Comparison of ENCODE assay signal across 16 cellular contexts in the genomic region with DNA sequence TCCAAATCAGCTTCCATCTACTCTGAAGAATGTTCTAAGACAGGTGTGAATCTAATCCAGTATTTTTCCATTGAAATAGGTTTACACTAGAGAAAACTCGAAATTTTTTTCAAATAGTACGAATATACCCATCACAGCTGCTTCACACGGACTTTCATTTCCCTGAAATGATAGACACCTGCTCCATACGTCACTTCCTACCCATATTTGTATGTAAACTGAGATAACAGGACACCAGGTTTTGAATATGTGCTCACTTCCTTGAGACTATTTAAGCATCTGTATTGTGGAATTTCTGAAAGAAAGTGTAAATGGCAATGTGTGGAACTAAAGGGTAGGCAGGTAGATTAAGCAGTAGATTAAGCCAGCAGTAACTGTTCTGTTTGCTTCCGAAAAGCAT. TPM values are rescaled to one million over a fixed set of nuclear protein-coding genes. Genes with fewer than 3 reads are reported as not detected.
DNase-seq lines count a peak whose midpoint lies in the region; ATAC-seq and TF ChIP-seq lines count a peak whose summit lies in the region.
"Had no signal": no experiment of that assay in that cellular context is flagged by ENCODE, and none has a peak within 500 bp of the region (broad histone marks: within the 10 kb centered on the region; RNA-seq: fewer than 3 reads in every experiment).

No MANE protein-coding gene starts in this region.

- H3K36me3 ChIP-seq in SU-DHL-6 (ENCODE audit: low read length): no peaks in the 10 kb centered on the region
- no peaks in the 10 kb centered on the region for H3K36me3 ChIP-seq in trophoblast cell (ENCODE audit: control insufficient read depth in 1 of 2, insufficient read depth in 2 of 2, low read length in 2 of 2)
- H3K36me3 ChIP-seq: ascending aorta, esophagus muscularis mucosa had no signal

- peak overlapping the region; percentile 22 for H3K4me3 Mint-ChIP-seq in activated CD4-positive, alpha-beta T cell treated with anti-CD3 and anti-CD28 coated beads, Interleukin-2, amount 10 ng/mL, durations not matched to agents 24 days and 14 days
- H3K4me3 Mint-ChIP-seq: dendritic cell treated with granulocyte-macrophage colony-stimulating factor and Interleukin-4, amounts not matched to agents 40 ng/mL and 50 ng/mL, for 4 days had no signal

- H3K14ac ChIP-seq in trophoblast cell (ENCODE audit: low read length): no peak overlapping the region

- H3K27ac ChIP-seq in SU-DHL-6 (ENCODE audit: low read depth, low read length): no peak overlapping the region
- H3K27ac ChIP-seq in trophoblast cell (ENCODE audit: low read depth, low read length): no peak overlapping the region
- H3K27ac ChIP-seq: ascending aorta, esophagus muscularis mucosa had no signal

- H3K4me2 ChIP-seq in SU-DHL-6 (ENCODE audit: low read depth, low read length, poor library complexity, severe bottlenecking): peak overlapping the region; percentile 45
- H3K4me2 ChIP-seq in trophoblast cell (ENCODE audit: low read length): no peak overlapping the region

- no CpG with 5 or more reads among the region's 5 CpGs for WGBS in trophoblast cell (ENCODE audit: extremely low coverage, insufficient coverage, insufficient read length)

- no peak overlapping the region for H4K12ac ChIP-seq in trophoblast cell (ENCODE audit: low read depth, low read length)

- H3K9ac ChIP-seq in SU-DHL-6 (ENCODE audit: low read length) (no peak overlapping the region), trophoblast cell (ENCODE audit: low read length) (no peak overlapping the region)

- no peak overlapping the region for H2AK5ac ChIP-seq in trophoblast cell (ENCODE audit: low read length)

- peaks cover 0 to 5% of the 10 kb centered on the region in 2 experiments for H3K4me1 ChIP-seq in trophoblast cell (ENCODE audit: control insufficient read depth in 1 of 2, insufficient read depth in 2 of 2, low read length in 2 of 2)

- H3K9me3 Mint-ChIP-seq in activated CD4-positive, alpha-beta T cell treated with anti-CD3 and anti-CD28 coated beads, Interleukin-2, amount 10 ng/mL, durations not matched to agents 24 days and 14 days: no peaks in the 10 kb centered on the region
- H3K9me3 Mint-ChIP-seq: dendritic cell treated with granulocyte-macrophage colony-stimulating factor and Interleukin-4, amounts not matched to agents 40 ng/mL and 50 ng/mL, for 4 days had no signal

- H2BK5ac ChIP-seq in trophoblast cell (ENCODE audit: low read depth, low read length, poor library complexity): no peak overlapping the region

- H2AFZ ChIP-seq in SU-DHL-6 (ENCODE audit: low read depth, low read length, severe bottlenecking): peak overlapping the region; percentile 52
- H2AFZ ChIP-seq in trophoblast cell (ENCODE audit: insufficient read depth, low read length, poor library complexity): no peak overlapping the region

- H3K23ac ChIP-seq in trophoblast cell (ENCODE audit: low read length): no peak overlapping the region

- H3K27ac Mint-ChIP-seq in activated CD4-positive, alpha-beta T cell treated with anti-CD3 and anti-CD28 coated beads, Interleukin-2, amount 10 ng/mL, durations not matched to agents 24 days and 14 days: no peak overlapping the region
- H3K27ac Mint-ChIP-seq: dendritic cell treated with granulocyte-macrophage colony-stimulating factor and Interleukin-4, amounts not matched to agents 40 ng/mL and 50 ng/mL, for 4 days; progenitor cell of endocrine pancreas had no signal

- H3K9me2 ChIP-seq in SU-DHL-6 (replicated peaks; ENCODE audit: insufficient read depth, low read length): no peaks in the 10 kb centered on the region

- H3K4me3 ChIP-seq in SU-DHL-6 (ENCODE audit: insufficient read depth, low read length, poor library complexity, severe bottlenecking) (no peak overlapping the region), trophoblast cell (ENCODE audit: low read depth, low read length) (no peak overlapping the region)
- H3K4me3 ChIP-seq: ascending aorta, esophagus muscularis mucosa had no signal

- H2BK120ac ChIP-seq in trophoblast cell (ENCODE audit: insufficient read depth, low read length, poor library complexity): no peak overlapping the region

- no peaks in the 10 kb centered on the region for H3K27me3 ChIP-seq in SU-DHL-6 (ENCODE audit: low read length)
- no peaks in the 10 kb centered on the region for H3K27me3 ChIP-seq in trophoblast cell (ENCODE audit: insufficient read depth, low read length)
- H3K27me3 ChIP-seq: ascending aorta, esophagus muscularis mucosa had no signal

- no peak for DNase-seq in activated CD4-positive, alpha-beta T cell treated with anti-CD3 and anti-CD28 coated beads, Interleukin-2, amount 10 ng/mL, durations not matched to agents 24 days and 14 days
- DNase-seq in activated CD4-positive, alpha-beta T cell treated with anti-CD3 and anti-CD28 coated beads, Interleukin-2, amount 50 U/mL, for 48 hours: no peak
- DNase-seq in trophoblast cell (peak; percentile 61 to 90), GF-D8 (lab: John Stamatoyannopoulos, UW) (no peak), sciatic nerve (ENCODE audit: low spot score) (no peak)
- DNase-seq: head of caudate nucleus, kidney glomerular epithelial cell, NCI-H1092 treated with DMSO at 0.1 percent for 48 hours, Right ventricle myocardium superior had no signal

- no peaks in the 10 kb centered on the region for H3F3A ChIP-seq in SU-DHL-6 (ENCODE audit: insufficient read depth)

- peaks cover 1% of the 10 kb centered on the region for H3K79me1 ChIP-seq in trophoblast cell (ENCODE audit: low read length)

- H3K18ac ChIP-seq in trophoblast cell (ENCODE audit: low read length): no peak overlapping the region

- H3K4ac ChIP-seq in trophoblast cell (ENCODE audit: low read depth, low read length): no peak overlapping the region

- H3K79me2 ChIP-seq in SU-DHL-6 (ENCODE audit: insufficient read depth, low read length) (no peaks in the 10 kb centered on the region), trophoblast cell (ENCODE audit: control insufficient read depth, insufficient read depth, low read length, poor library complexity) (no peaks in the 10 kb centered on the region)

- H3K9me3 ChIP-seq in SU-DHL-6 (ENCODE audit: insufficient read depth, low read length) (no peaks in the 10 kb centered on the region), trophoblast cell (ENCODE audit: insufficient read depth, low read depth, low read length) (no peaks in the 10 kb centered on the region)
- H3K9me3 ChIP-seq: ascending aorta, esophagus muscularis mucosa had no signal

- H2BK12ac ChIP-seq in trophoblast cell (ENCODE audit: low read length): no peak overlapping the region

- peak; percentile 62 for ATAC-seq in GM21447 (IDR thresholded peaks at IDR 0.05; ENCODE audit: unreplicated experiment)
- ATAC-seq in GM21619 (IDR thresholded peaks at IDR 0.05; ENCODE audit: unreplicated experiment): no peak
- ATAC-seq in sciatic nerve: no peak

- intact Hi-C loops in activated CD4-positive, alpha-beta T cell treated with anti-CD3 and anti-CD28 coated beads, Interleukin-2, amount 10 ng/mL, durations not matched to agents 24 days and 14 days (cut with micrococcal nuclease): no loop called here
- intact Hi-C loops in sciatic nerve (cut with DNase I): no loop called here

- H4K91ac ChIP-seq in trophoblast cell (ENCODE audit: low read depth, low read length): no peak overlapping the region

- H4K20me1 ChIP-seq in SU-DHL-6 (ENCODE audit: low read depth, low read length): no peaks in the 10 kb centered on the region

- H3K4me1 Mint-ChIP-seq in activated CD4-positive, alpha-beta T cell treated with anti-CD3 and anti-CD28 coated beads, Interleukin-2, amount 10 ng/mL, durations not matched to agents 24 days and 14 days: peaks cover 8% of the 10 kb centered on the region

- TF ChIP-seq CTCF in SU-DHL-6 (IDR thresholded peaks at IDR 0.05; ENCODE audit: insufficient read depth, low read length, poor library complexity, severe bottlenecking): no peak

- no peak overlapping the region for H4K8ac ChIP-seq in trophoblast cell (ENCODE audit: low read depth, low read length)

- H3K36me3 Mint-ChIP-seq in activated CD4-positive, alpha-beta T cell treated with anti-CD3 and anti-CD28 coated beads, Interleukin-2, amount 10 ng/mL, durations not matched to agents 24 days and 14 days (ENCODE audit: low read depth): no peaks in the 10 kb centered on the region

- peaks cover 12% of the 10 kb centered on the region for H3K27me3 Mint-ChIP-seq in activated CD4-positive, alpha-beta T cell treated with anti-CD3 and anti-CD28 coated beads, Interleukin-2, amount 10 ng/mL, durations not matched to agents 24 days and 14 days
- H3K27me3 Mint-ChIP-seq: progenitor cell of endocrine pancreas had no signal

RNA-seq across cellular contexts. Expression of a gene that starts 13.4 kb away (rescaled TPM):
- 46.0 and 46.2 TPM in 2 replicates for total RNA-seq in activated CD4-positive, alpha-beta T cell treated with anti-CD3 and anti-CD28 coated beads, Interleukin-2, amount 10 ng/mL, durations not matched to agents 24 days and 14 days
- 5.4 and 5.5 TPM in 2 replicates for polyA plus RNA-seq in trophoblast cell (2013)
- total RNA-seq in sciatic nerve: 71.7 TPM

Comparison
In these comparisons a context has a peak if more than half of its experiments do, and no peak if none do; other contexts are left out.
1. DNase-seq: peak in trophoblast cell (2 of 2); none in activated CD4-positive, alpha-beta T cell treated with anti-CD3 and anti-CD28 coated beads, Interleukin-2, amount 10 ng/mL, durations not matched to agents 24 days and 14 days (single experiment), activated CD4-positive, alpha-beta T cell treated with anti-CD3 and anti-CD28 coated beads, Interleukin-2, amount 50 U/mL, for 48 hours (0 of 2), GF-D8 (single experiment) and sciatic nerve (single experiment).